ENCODE assay signal across 13 cellular contexts in the genomic region with DNA sequence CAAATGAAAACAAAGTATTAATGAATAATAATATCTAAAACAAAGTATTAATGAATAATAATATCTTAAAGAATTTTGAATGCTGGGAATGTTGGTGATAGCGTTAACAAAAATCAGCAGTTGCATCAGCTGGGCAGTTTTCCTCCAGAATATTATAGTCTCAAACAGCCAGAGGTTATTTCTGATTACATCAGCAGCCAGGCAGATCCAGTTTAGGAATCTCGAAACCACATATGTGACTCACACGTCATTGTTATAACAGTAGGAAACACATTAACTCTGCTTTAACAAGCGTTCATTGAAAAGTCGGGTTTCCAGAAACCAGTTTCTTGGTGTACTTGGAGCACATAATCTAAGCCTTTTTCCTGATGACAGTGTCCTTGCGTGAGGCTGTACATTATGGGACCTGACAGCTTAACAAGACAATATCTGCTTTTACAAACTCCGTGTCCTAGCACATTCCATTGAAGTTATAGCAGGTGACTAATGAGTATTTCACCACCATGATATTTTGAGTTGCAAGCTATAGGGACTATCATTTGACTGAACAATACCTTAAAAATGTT.
A peak's percentile ranks its signal among the peaks of the same experiment; 100 is the strongest.
DNase-seq lines count a peak whose midpoint lies in the region; ATAC-seq lines count a peak whose summit lies in the region.
"Had no signal": no experiment of that assay in that cellular context is flagged by ENCODE, and none has a peak within 500 bp of the region (broad histone marks: within the 10 kb centered on the region; RNA-seq: fewer than 3 reads in every experiment).

No MANE protein-coding gene starts in this region.

- H3K27ac ChIP-seq in mesendoderm (ENCODE audit: low read depth, low read length) (no peak overlapping the region), right cardiac atrium (ENCODE audit: low read length) (no peak overlapping the region)
- H3K27ac ChIP-seq: uterus had no signal

- H3K9me3 ChIP-seq in right cardiac atrium (ENCODE audit: control insufficient read depth, low read length) = no peaks in the 10 kb centered on the region
- H3K9me3 ChIP-seq: uterus had no signal

- H3K79me2 ChIP-seq in mesendoderm (ENCODE audit: control insufficient read depth, insufficient read depth, low read length) = no peaks in the 10 kb centered on the region

- ATAC-seq in right cardiac atrium = no peak
- no peak for ATAC-seq in activated CD4-positive, alpha-beta T cell treated with anti-CD3 and anti-CD28 coated beads for 36 hours

- no peaks in the 10 kb centered on the region for H3K36me3 ChIP-seq in mesendoderm (ENCODE audit: control insufficient read depth, insufficient read depth, low read length)
- H3K36me3 ChIP-seq: uterus had no signal

- DNase-seq in Daoy (ENCODE audit: low read depth) (peak; percentile 91), NCI-H460 (ENCODE audit: extremely low read depth, low read depth) (peak; percentile 91), dedifferentiated amniotic fluid mesenchymal stem cell (ENCODE audit: extremely low spot score) (peak; percentile 97), mesendoderm (peak; percentile 56), right cardiac atrium (no peak), retina (no peak), SK-N-DZ (ENCODE audit: low spot score) (no peak)
- DNase-seq in activated CD4-positive, alpha-beta T cell treated with anti-CD3 and anti-CD28 coated beads for 36 hours = no peak
- DNase-seq: activated CD8-positive, alpha-beta memory T cell treated with anti-CD3 and anti-CD28 coated beads for 24 hours; DMS79 treated with DMSO at 0.1 percent for 48 hours; NCI-H1930; uterus had no signal

- no peak overlapping the region for H3K23ac ChIP-seq in mesendoderm (ENCODE audit: low read length)

- no peaks in the 10 kb centered on the region for H3K27me3 Mint-ChIP-seq in activated CD4-positive, alpha-beta T cell treated with anti-CD3 and anti-CD28 coated beads for 36 hours

- H3K36me3 Mint-ChIP-seq in activated CD4-positive, alpha-beta T cell treated with anti-CD3 and anti-CD28 coated beads for 36 hours (ENCODE audit: low read depth) = no peaks in the 10 kb centered on the region
- H3K36me3 Mint-ChIP-seq: brain had no signal

- no peaks in the 10 kb centered on the region for H3K4me1 Mint-ChIP-seq in activated CD4-positive, alpha-beta T cell treated with anti-CD3 and anti-CD28 coated beads for 36 hours

- no peak overlapping the region for H3K27ac Mint-ChIP-seq in activated CD4-positive, alpha-beta T cell treated with anti-CD3 and anti-CD28 coated beads for 36 hours

- peaks cover 9% of the 10 kb centered on the region for H3K4me1 ChIP-seq in mesendoderm (ENCODE audit: control insufficient read depth, low read depth, low read length)
- H3K4me1 ChIP-seq in right cardiac atrium (ENCODE audit: control insufficient read depth, insufficient read depth, low read length) = peaks cover 8% of the 10 kb centered on the region

- no peak overlapping the region for H4K5ac ChIP-seq in mesendoderm (ENCODE audit: low read length)

- no peak overlapping the region for H3K4me2 ChIP-seq in mesendoderm (ENCODE audit: low read length)

- no peak overlapping the region for H2AK5ac ChIP-seq in mesendoderm (ENCODE audit: low read length)

- intact Hi-C loops in right cardiac atrium (cut with DNase I) = loop anchor here in 1 of 4 donors (10.0 kb wide), 1 partner anchor 234 kb away; no protein-coding TSS in a partner anchor
- intact Hi-C loops in activated CD4-positive, alpha-beta T cell treated with anti-CD3 and anti-CD28 coated beads for 36 hours (cut with DNase I, micrococcal nuclease) = no loop called here

- H3K4me3 ChIP-seq in mesendoderm (ENCODE audit: low read length) = no peak overlapping the region
- no peak overlapping the region for H3K4me3 ChIP-seq in right cardiac atrium (ENCODE audit: low read length)
- H3K4me3 ChIP-seq: uterus had no signal

- H3K18ac ChIP-seq in mesendoderm (ENCODE audit: low read length) = no peak overlapping the region

- no peaks in the 10 kb centered on the region for H3K79me1 ChIP-seq in mesendoderm (ENCODE audit: low read length)

- no peak overlapping the region for H3K56ac ChIP-seq in mesendoderm (ENCODE audit: low read length)

- H3K9ac ChIP-seq in mesendoderm (ENCODE audit: low read length) = no peak overlapping the region

- no peak overlapping the region for H3K4ac ChIP-seq in mesendoderm (ENCODE audit: low read depth, low read length)

- no peak overlapping the region for H2BK5ac ChIP-seq in mesendoderm (ENCODE audit: low read length)

- no CpG with 5 or more reads among the region's 7 CpGs for WGBS in mesendoderm (ENCODE audit: extremely low coverage, insufficient coverage, low lambda C conversion rate)
- 51% methylated on average over 7 of the region's 7 CpGs for WGBS in right cardiac atrium

- H3K4me3 Mint-ChIP-seq in activated CD4-positive, alpha-beta T cell treated with anti-CD3 and anti-CD28 coated beads for 36 hours = no peak overlapping the region
- H3K4me3 Mint-ChIP-seq: brain had no signal

- no peak overlapping the region for H4K8ac ChIP-seq in mesendoderm (ENCODE audit: low read depth, low read length)

- POLR2A ChIA-PET in activated CD4-positive, alpha-beta T cell treated with anti-CD3 and anti-CD28 coated beads for 36 hours (lab: Charles Lee) = no interaction called here

- H3K9me3 Mint-ChIP-seq in activated CD4-positive, alpha-beta T cell treated with anti-CD3 and anti-CD28 coated beads for 36 hours (ENCODE audit: low read depth) = peaks cover 10% of the 10 kb centered on the region

- no peak overlapping the region for H2BK15ac ChIP-seq in mesendoderm (replicated peaks; ENCODE audit: low read depth)

- H3K27me3 ChIP-seq in mesendoderm (ENCODE audit: insufficient read depth, low read length, poor library complexity) (no peaks in the 10 kb centered on the region), right cardiac atrium (ENCODE audit: control insufficient read depth, insufficient read depth) (no peaks in the 10 kb centered on the region)
- H3K27me3 ChIP-seq: uterus had no signal

- CTCF ChIA-PET in activated CD4-positive, alpha-beta T cell treated with anti-CD3 and anti-CD28 coated beads for 36 hours (lab: Charles Lee) = interaction anchor here (0.7 kb wide), 1 partner anchor 127 kb away, joined by 3 read pairs; no protein-coding TSS in a partner anchor

- H2BK120ac ChIP-seq in mesendoderm (ENCODE audit: low read depth, low read length) = no peak overlapping the region

Comparison
In these comparisons a context has a peak if more than half of its experiments do, and no peak if none do; other contexts are left out.
1. DNase-seq: peak in Daoy (single experiment), NCI-H460 (single experiment), dedifferentiated amniotic fluid mesenchymal stem cell (single experiment) and mesendoderm (single experiment); none in right cardiac atrium (0 of 3), activated CD4-positive, alpha-beta T cell treated with anti-CD3 and anti-CD28 coated beads for 36 hours (single experiment), retina (single experiment) and SK-N-DZ (single experiment).